In the genomic region with DNA sequence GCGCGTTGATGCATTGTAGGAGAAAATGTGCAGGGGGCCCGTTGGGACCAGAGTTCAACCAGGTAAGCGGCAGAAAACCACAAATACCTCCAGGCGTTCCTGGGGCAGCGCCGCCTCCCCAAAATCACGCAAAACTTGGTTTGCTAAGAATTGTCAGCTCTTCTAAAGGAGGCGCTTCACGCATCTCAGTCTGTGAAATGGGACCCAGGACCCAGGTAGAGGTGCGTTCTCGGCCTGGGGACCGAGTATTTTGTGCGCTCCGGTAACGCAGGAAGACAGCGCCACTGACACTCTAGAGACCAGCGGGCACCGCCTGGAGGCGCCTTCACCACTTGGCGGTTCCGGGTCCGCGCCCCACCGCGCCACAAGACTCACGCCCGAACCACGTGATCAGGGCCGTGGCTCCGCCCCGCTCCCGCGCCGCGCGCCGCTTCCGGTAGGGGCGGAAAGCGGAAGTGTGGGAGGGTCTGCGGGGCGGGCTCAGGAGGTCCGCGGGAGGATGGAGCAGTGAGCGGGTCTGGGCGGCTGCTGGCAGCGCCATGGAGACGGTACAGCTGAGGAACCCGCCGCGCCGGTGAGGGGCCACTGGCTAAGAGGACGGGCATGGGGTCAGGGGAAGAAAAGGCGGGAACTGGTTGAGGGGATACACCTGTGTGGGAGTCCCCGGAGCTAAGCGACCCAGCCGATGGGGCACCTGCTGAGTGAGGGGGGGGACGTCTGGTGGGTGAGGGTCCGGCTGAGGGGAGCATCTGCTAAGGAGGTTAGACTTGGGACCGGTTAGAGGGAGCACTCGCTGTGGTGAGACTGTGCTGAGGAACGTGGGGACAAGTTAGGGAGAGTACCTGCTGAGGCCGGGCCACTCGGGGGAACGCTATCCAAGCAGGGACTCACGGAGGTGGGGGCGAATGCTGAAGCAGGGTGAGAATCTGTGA, we compare ENCODE assay signal across 8 cellular contexts. TPM values are rescaled to one million over a fixed set of nuclear protein-coding genes. Genes with fewer than 3 reads are reported as not detected.
A peak's percentile ranks its signal among the peaks of the same experiment; 100 is the strongest.
DNase-seq lines count a peak whose midpoint lies in the region; TF ChIP-seq lines count a peak whose summit lies in the region.

STK4 (plus strand) TSS at position 483 of the 932 bp plus-strand sequence; CDS start at position 540, 57 bp downstream.

- H3K4me3 ChIP-seq in GM06990 (replicated peaks; ENCODE audit: low read depth, low read length) (peak within 1 kb of the TSS; percentile 97), HFF-Myc (replicated peaks; ENCODE audit: low read depth, low read length) (peak within 1 kb of the TSS; percentile 96)

- no peaks in the 10 kb centered on the region for H3K27me3 ChIP-seq in GM06990 (replicated peaks; ENCODE audit: control insufficient read depth, insufficient read depth, low read length)

- peaks cover 1% of the 10 kb centered on the region for H3K9me3 Mint-ChIP-seq in activated naive CD4-positive, alpha-beta T cell treated with anti-CD3 and anti-CD28 coated beads, Interleukin-2, amount 10 ng/mL, durations not matched to agents 7 days and 5 days

- CTCF ChIA-PET in activated naive CD4-positive, alpha-beta T cell treated with anti-CD3 and anti-CD28 coated beads, Interleukin-2, amount 10 ng/mL, durations not matched to agents 7 days and 5 days (lab: Charles Lee): interaction anchor here (0.9 to 2.3 kb wide), 6 partner anchors 12 to 130 kb away, joined by 3 to 7 read pairs (median 6); no protein-coding TSS in a partner anchor

- peaks cover 69% of the 10 kb centered on the region for H3K4me1 Mint-ChIP-seq in activated naive CD4-positive, alpha-beta T cell treated with anti-CD3 and anti-CD28 coated beads, Interleukin-2, amount 10 ng/mL, durations not matched to agents 7 days and 5 days

- peak within 1 kb of the TSS; percentile 91 for H3K4me3 Mint-ChIP-seq in activated naive CD4-positive, alpha-beta T cell treated with anti-CD3 and anti-CD28 coated beads, Interleukin-2, amount 10 ng/mL, durations not matched to agents 7 days and 5 days

- TF ChIP-seq CTCF in GM06990 (IDR thresholded peaks at IDR 0.05; ENCODE audit: insufficient read depth, low read length, poor library complexity, severe bottlenecking) (peak; percentile 68), HFF-Myc (IDR thresholded peaks at IDR 0.05; ENCODE audit: low read depth, low read length, missing control alignments) (peak; percentile 40)

- peak within 1 kb of the TSS; percentile 90 for H3K27ac ChIP-seq in temporal lobe (ENCODE audit: low read depth, low read length)

- DNase-seq in GM06990 (ENCODE audit: extremely low read depth, insufficient read length): peak; percentile 99
- DNase-seq in HFF-Myc (ENCODE audit: extremely low read depth, low read depth): no peak
- DNase-seq in NAMALWA (ENCODE audit: low spot score): peak; percentile 97
- peak; percentile 95 for DNase-seq in SK-N-DZ (ENCODE audit: low spot score)
- DNase-seq in activated naive CD4-positive, alpha-beta T cell treated with anti-CD3 and anti-CD28 coated beads, Interleukin-2, amount 10 ng/mL, durations not matched to agents 7 days and 5 days: peak; percentile 95
- DNase-seq in germinal center (ENCODE audit: low spot score): peak; percentile 90
- DNase-seq in occipital lobe (lab: John Stamatoyannopoulos, UW): peak; percentile 90

- H3K36me3 ChIP-seq in GM06990 (ENCODE audit: control insufficient read depth, insufficient read depth, low read length): no peaks in the 10 kb centered on the region; the same call in 1 of the 2 replicates

- H3K27ac Mint-ChIP-seq in activated naive CD4-positive, alpha-beta T cell treated with anti-CD3 and anti-CD28 coated beads, Interleukin-2, amount 10 ng/mL, durations not matched to agents 7 days and 5 days: peak within 1 kb of the TSS; percentile 91

- peaks cover 35% of the 10 kb centered on the region for H3K36me3 Mint-ChIP-seq in activated naive CD4-positive, alpha-beta T cell treated with anti-CD3 and anti-CD28 coated beads, Interleukin-2, amount 10 ng/mL, durations not matched to agents 7 days and 5 days

- no peaks in the 10 kb centered on the region for H3K27me3 Mint-ChIP-seq in activated naive CD4-positive, alpha-beta T cell treated with anti-CD3 and anti-CD28 coated beads, Interleukin-2, amount 10 ng/mL, durations not matched to agents 7 days and 5 days

RNA-seq across cellular contexts. Expression of gene STK4, which starts in this region (rescaled TPM):
- polyA plus RNA-seq in SK-N-DZ (2014; cell fraction: cytosol; rRNA removed): 27.6 and 29.1 TPM in 2 replicates
- polyA plus RNA-seq in SK-N-DZ (2014; cell fraction: nucleus; rRNA removed): 17.6 and 28.1 TPM in 2 replicates
- total RNA-seq in occipital lobe (56.6 TPM), temporal lobe (27.0 TPM)
